In genomic region chr12:130965668-130966067, GRCh38 we compare ENCODE assay signal across 1 cellular context.
TF ChIP-seq lines count a peak whose summit lies in the region.

No MANE protein-coding gene starts in this region.

TF ChIP-seq in GM12878, 131 proteins besides CTCF, POLR2A, EP300 and RAD21:
- no peak for TF ChIP-seq RCOR1 (conservative IDR thresholded peaks at IDR 0.05; ENCODE audit: low read depth, low read length)
- TF ChIP-seq IKZF1 (conservative IDR thresholded peaks at IDR 0.05): no peak
- TF ChIP-seq SPI1 (IDR thresholded peaks at IDR 0.05; ENCODE audit: borderline replicate concordance, insufficient read depth, low read depth, low read length): peak; percentile 40; the same call in 1 of the 2 replicates
TF ChIP-seq in GM12878: peak in this region for 1.
